In the genomic region with DNA sequence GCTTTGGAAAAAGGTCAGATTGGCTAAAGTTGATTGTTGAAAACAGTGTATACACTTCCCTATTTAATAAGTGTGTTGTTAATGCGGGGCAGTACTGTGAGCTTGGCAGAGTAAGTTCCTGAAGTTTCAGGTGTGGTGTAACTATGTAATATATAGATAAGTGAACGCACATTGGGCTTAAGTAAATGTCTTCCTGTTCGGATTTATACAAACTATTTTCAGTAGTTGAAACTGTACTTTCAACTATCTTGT, we compare ENCODE assay signal across 9 cellular contexts. TPM values are rescaled to one million over a fixed set of nuclear protein-coding genes. Genes with fewer than 3 reads are reported as not detected.
DNase-seq lines count a peak whose midpoint lies in the region; ATAC-seq and TF ChIP-seq lines count a peak whose summit lies in the region.
"Had no signal": no experiment of that assay in that cellular context is flagged by ENCODE, and none has a peak within 500 bp of the region (broad histone marks: within the 10 kb centered on the region; RNA-seq: fewer than 3 reads in every experiment).

No MANE protein-coding gene starts in this region.

- H3K27ac Mint-ChIP-seq in T-helper 2 cell treated with Interferon-gamma antibody and Interleukin-4, amounts not matched to agents 5 μg/mL and 100 μg/mL, for 36 hours, result peak overlapping the region; percentile 94
- H3K27ac Mint-ChIP-seq in activated naive CD8-positive, alpha-beta T cell treated with anti-CD3 and anti-CD28 coated beads, Interleukin-2, amount 10 ng/mL, durations not matched to agents 7 days and 5 days, result peak overlapping the region; percentile 95

- H3K9me3 Mint-ChIP-seq in T-helper 2 cell treated with Interferon-gamma antibody and Interleukin-4, amounts not matched to agents 5 μg/mL and 100 μg/mL, for 36 hours, result no peaks in the 10 kb centered on the region
- H3K9me3 Mint-ChIP-seq in activated naive CD8-positive, alpha-beta T cell treated with anti-CD3 and anti-CD28 coated beads, Interleukin-2, amount 10 ng/mL, durations not matched to agents 7 days and 5 days, result no peaks in the 10 kb centered on the region

- H3K27me3 ChIP-seq in layer of hippocampus (ENCODE audit: control insufficient read depth, insufficient read depth, low read length), result no peaks in the 10 kb centered on the region
- no peaks in the 10 kb centered on the region for H3K27me3 ChIP-seq in testis

- no peak for TF ChIP-seq CTCF in testis (IDR thresholded peaks at IDR 0.05)

- no peaks in the 10 kb centered on the region for H3K27me3 Mint-ChIP-seq in T-helper 2 cell treated with Interferon-gamma antibody and Interleukin-4, amounts not matched to agents 5 μg/mL and 100 μg/mL, for 36 hours (ENCODE audit: low read depth)
- no peaks in the 10 kb centered on the region for H3K27me3 Mint-ChIP-seq in activated naive CD8-positive, alpha-beta T cell treated with anti-CD3 and anti-CD28 coated beads, Interleukin-2, amount 10 ng/mL, durations not matched to agents 7 days and 5 days

- H3K4me3 Mint-ChIP-seq in T-helper 2 cell treated with Interferon-gamma antibody and Interleukin-4, amounts not matched to agents 5 μg/mL and 100 μg/mL, for 36 hours, result peak overlapping the region; percentile 98
- peak overlapping the region; percentile 97 for H3K4me3 Mint-ChIP-seq in activated naive CD8-positive, alpha-beta T cell treated with anti-CD3 and anti-CD28 coated beads, Interleukin-2, amount 10 ng/mL, durations not matched to agents 7 days and 5 days

- no peaks in the 10 kb centered on the region for H3K36me3 ChIP-seq in testis (ENCODE audit: low read depth, missing control alignments)

- peaks cover 33% of the 10 kb centered on the region for H3K4me1 ChIP-seq in testis

- peak overlapping the region; percentile 97 for H3K27ac ChIP-seq in layer of hippocampus (ENCODE audit: low read depth, low read length)
- peak overlapping the region; percentile 92 to 95 for H3K27ac ChIP-seq in testis

- H3K4me1 Mint-ChIP-seq in T-helper 2 cell treated with Interferon-gamma antibody and Interleukin-4, amounts not matched to agents 5 μg/mL and 100 μg/mL, for 36 hours (ENCODE audit: low read depth), result peaks cover 51% of the 10 kb centered on the region
- H3K4me1 Mint-ChIP-seq in activated naive CD8-positive, alpha-beta T cell treated with anti-CD3 and anti-CD28 coated beads, Interleukin-2, amount 10 ng/mL, durations not matched to agents 7 days and 5 days, result peaks cover 54% of the 10 kb centered on the region

- ATAC-seq in activated naive CD8-positive, alpha-beta T cell treated with anti-CD3 and anti-CD28 coated beads, Interleukin-2, amount 10 ng/mL, durations not matched to agents 7 days and 5 days (ENCODE audit: low read depth), result no peak
- ATAC-seq in HG03342 (IDR thresholded peaks at IDR 0.05; ENCODE audit: unreplicated experiment), result no peak
- no peak for ATAC-seq in HG03097 (IDR thresholded peaks at IDR 0.05; ENCODE audit: low FRiP score, unreplicated experiment)

- WGBS in testis, 2 donors, result 4 to 6% methylated on average over 3 of the region's 3 CpGs

- intact Hi-C loops in testis (cut with DNase I; ENCODE audit: low total_unique reads), result no loop called here

- H3K4me3 ChIP-seq in testis, result peak overlapping the region; percentile 78 to 88

- no peaks in the 10 kb centered on the region for H3K9me3 ChIP-seq in testis

- POLR2A ChIA-PET in activated naive CD8-positive, alpha-beta T cell treated with anti-CD3 and anti-CD28 coated beads, Interleukin-2, amount 10 ng/mL, durations not matched to agents 7 days and 5 days (lab: Charles Lee), result interaction anchor here (1.0 to 2.3 kb wide), 9 partner anchors 23 to 1336 kb away, joined by 3 to 33 read pairs (median 6); a partner anchor contains a TSS

- TF ChIP-seq POLR2A in testis (IDR thresholded peaks at IDR 0.05), result no peak

- peaks cover 54% of the 10 kb centered on the region for H3K36me3 Mint-ChIP-seq in T-helper 2 cell treated with Interferon-gamma antibody and Interleukin-4, amounts not matched to agents 5 μg/mL and 100 μg/mL, for 36 hours (ENCODE audit: low read depth)
- peaks cover 53% of the 10 kb centered on the region for H3K36me3 Mint-ChIP-seq in activated naive CD8-positive, alpha-beta T cell treated with anti-CD3 and anti-CD28 coated beads, Interleukin-2, amount 10 ng/mL, durations not matched to agents 7 days and 5 days

- DNase-seq in T-helper 2 cell treated with Interferon-gamma antibody and Interleukin-4, amounts not matched to agents 5 μg/mL and 100 μg/mL, for 36 hours (ENCODE audit: low spot score), result no peak
- DNase-seq in T-helper 2 cell, result no peak
- DNase-seq in activated naive CD8-positive, alpha-beta T cell treated with anti-CD3 and anti-CD28 coated beads, Interleukin-2, amount 10 ng/mL, durations not matched to agents 7 days and 5 days, result no peak
- DNase-seq in testis, result no peak
- no peak for DNase-seq in effector CD4-positive, alpha-beta T cell

RNA-seq across cellular contexts. Expression of a gene that starts 0.9 kb away (rescaled TPM):
- 10 to 100 TPM; 16.2 to 16.4 TPM for total RNA-seq in activated naive CD8-positive, alpha-beta T cell treated with anti-CD3 and anti-CD28 coated beads, Interleukin-2, amount 10 ng/mL, durations not matched to agents 7 days and 5 days
- total RNA-seq in testis, result 10 to 100 TPM; 21.2 to 28.7 TPM
- polyA plus RNA-seq in testis (ENCODE audit: insufficient read depth, low read depth, low replicate concordance), result 22.6 TPM

RNA-seq across cellular contexts. Expression of a gene that starts 1.2 kb away (rescaled TPM):
- total RNA-seq in activated naive CD8-positive, alpha-beta T cell treated with anti-CD3 and anti-CD28 coated beads, Interleukin-2, amount 10 ng/mL, durations not matched to agents 7 days and 5 days, result 100 to 1,000 TPM; 421 to 434 TPM
- 100 to 1,000 TPM; 101 to 158 TPM for total RNA-seq in testis
- 130 TPM for polyA plus RNA-seq in testis (ENCODE audit: insufficient read depth, low read depth, low replicate concordance)

RNA-seq across cellular contexts. Expression of a gene that starts 44.4 kb away (rescaled TPM):
- 10 to 100 TPM; 33.9 to 34.0 TPM for total RNA-seq in activated naive CD8-positive, alpha-beta T cell treated with anti-CD3 and anti-CD28 coated beads, Interleukin-2, amount 10 ng/mL, durations not matched to agents 7 days and 5 days
- total RNA-seq in testis, result 10 to 100 TPM; 13.2 to 20.5 TPM
- polyA plus RNA-seq in testis (ENCODE audit: insufficient read depth, low read depth, low replicate concordance), result 26.5 TPM

RNA-seq across cellular contexts. Expression of a gene that starts 44.6 kb away (rescaled TPM):
- 10 to 100 TPM; 21.6 to 22.5 TPM for total RNA-seq in activated naive CD8-positive, alpha-beta T cell treated with anti-CD3 and anti-CD28 coated beads, Interleukin-2, amount 10 ng/mL, durations not matched to agents 7 days and 5 days
- total RNA-seq in testis, result 10 to 100 TPM; 16.8 to 21.4 TPM
- 12.7 TPM for polyA plus RNA-seq in testis (ENCODE audit: insufficient read depth, low read depth, low replicate concordance)

RNA-seq across cellular contexts. Expression of a gene that starts 48.1 kb away (rescaled TPM):
- not detected for total RNA-seq in activated naive CD8-positive, alpha-beta T cell treated with anti-CD3 and anti-CD28 coated beads, Interleukin-2, amount 10 ng/mL, durations not matched to agents 7 days and 5 days
- total RNA-seq in testis, result under 1 TPM; 0.24 to 0.93 TPM
- polyA plus RNA-seq in testis (ENCODE audit: insufficient read depth, low read depth, low replicate concordance), result 0.75 TPM
- total RNA-seq: LHCN-M2 had no signal
